ENCODE assay signal across 14 cellular contexts in genomic region chr11:128407962-128408361, GRCh38.
DNase-seq lines count a peak whose midpoint lies in the region; ATAC-seq, FAIRE-seq and TF ChIP-seq lines count a peak whose summit lies in the region.
"Had no signal": no experiment of that assay in that cellular context is flagged by ENCODE, and none has a peak within 500 bp of the region (broad histone marks: within the 10 kb centered on the region; RNA-seq: fewer than 3 reads in every experiment).

No MANE protein-coding gene starts in this region.

- peaks cover 99% of the 10 kb centered on the region for H3K4me1 ChIP-seq in KMS-11 (ENCODE audit: low read depth, poor library complexity, severe bottlenecking)
- H3K4me1 ChIP-seq in mammary epithelial cell (ENCODE audit: insufficient read depth, low read length), result peaks cover 7% of the 10 kb centered on the region
- H3K4me1 ChIP-seq in HepG2 (ENCODE audit: insufficient read depth, low read length), result peaks cover 12% of the 10 kb centered on the region; the same call in 1 of the 2 replicates

- no peak for TF ChIP-seq CTCF in AG09319 (IDR thresholded peaks at IDR 0.05; ENCODE audit: low read depth, low read length)
- no peak for TF ChIP-seq CTCF in KMS-11 (conservative IDR thresholded peaks at IDR 0.05; ENCODE audit: low read depth, low read length)
- no peak for TF ChIP-seq CTCF in mammary epithelial cell (conservative IDR thresholded peaks at IDR 0.05 in 1 of 2, IDR thresholded peaks at IDR 0.05 in 1 of 2; ENCODE audit: extremely low read depth in 1 of 2, insufficient read depth in 1 of 2, low read depth in 1 of 2, low read length in 2 of 2)
- TF ChIP-seq CTCF in HepG2 (CRISPR knock-in tag; IDR thresholded peaks at IDR 0.05), result no peak

- BruUV-seq in mammary epithelial cell (replicated peaks; lab: Mats Ljungman, UMichigan) (no TSS peak), HepG2 (replicated peaks; lab: Mats Ljungman, UMichigan) (no TSS peak)

- H2AFZ ChIP-seq in KMS-11 (ENCODE audit: low read depth) (no peak overlapping the region), mammary epithelial cell (ENCODE audit: low read depth, low read length) (no peak overlapping the region), HepG2 (ENCODE audit: low read length) (no peak overlapping the region)

- H3K79me2 ChIP-seq in KMS-11 (ENCODE audit: insufficient read depth, low read depth) (no peaks in the 10 kb centered on the region), mammary epithelial cell (ENCODE audit: insufficient read depth, low read length) (no peaks in the 10 kb centered on the region), HepG2 (ENCODE audit: insufficient read depth, low read length) (no peaks in the 10 kb centered on the region)

- CTCF ChIA-PET in mammary epithelial cell (lab: Charles Lee; ENCODE audit: low non-redundant PET), result no interaction called here
- CTCF ChIA-PET in HepG2 (lab: Yijun Ruan, JAX; ENCODE audit: low intra/inter-chr PET ratio, low total read pairs), result no interaction called here

- no peak for TF ChIP-seq POLR2A in HepG2 (IDR thresholded peaks at IDR 0.05; ENCODE audit: insufficient read depth in 1 of 2, low read depth in 2 of 2, low read length in 2 of 2)

- no peaks in the 10 kb centered on the region for H4K20me1 ChIP-seq in KMS-11 (ENCODE audit: insufficient read depth)
- H4K20me1 ChIP-seq in mammary epithelial cell (ENCODE audit: insufficient read depth, low read length), result no peaks in the 10 kb centered on the region
- H4K20me1 ChIP-seq in HepG2 (ENCODE audit: insufficient read depth, low read length), result no peaks in the 10 kb centered on the region

- H3K36me3 ChIP-seq in KMS-11 (ENCODE audit: insufficient read depth), result no peaks in the 10 kb centered on the region
- H3K36me3 ChIP-seq in mammary epithelial cell (ENCODE audit: insufficient read depth, low read length), result no peaks in the 10 kb centered on the region
- no peaks in the 10 kb centered on the region for H3K36me3 ChIP-seq in HepG2 (replicated peaks in 1 of 2; ENCODE audit: control insufficient read depth in 1 of 2, insufficient read depth in 2 of 2, low read length in 2 of 2)

- no peak overlapping the region for H3K4me3 ChIP-seq in KMS-11 (IDR thresholded peaks at IDR 0.05; ENCODE audit: insufficient read depth, low read depth, low read length)
- no peak overlapping the region for H3K4me3 ChIP-seq in mammary epithelial cell (replicated peaks in 1 of 3; ENCODE audit: insufficient read depth in 1 of 3, low read depth in 2 of 3, low read length in 3 of 3)
- H3K4me3 ChIP-seq in HepG2 (replicated peaks in 1 of 3; ENCODE audit: insufficient read depth in 1 of 3, low read depth in 2 of 3, low read length in 3 of 3), result no peak overlapping the region

- TF ChIP-seq RAD21 in HepG2 (CRISPR knock-in tag; IDR thresholded peaks at IDR 0.05), result no peak

- intact Hi-C loops in mammary epithelial cell (cut with micrococcal nuclease) (no loop called here), HepG2 (cut with micrococcal nuclease; ENCODE audit: unreplicated experiment) (no loop called here)

- ATAC-seq in HepG2 (no peak), GM21619 (IDR thresholded peaks at IDR 0.05; ENCODE audit: unreplicated experiment) (no peak), HG03175 (IDR thresholded peaks at IDR 0.05; ENCODE audit: unreplicated experiment) (no peak), GM18870 (IDR thresholded peaks at IDR 0.05; ENCODE audit: unreplicated experiment) (no peak)

- dilution Hi-C loops in mammary epithelial cell (cut with HindIII; ENCODE audit: low sequenced_read_pairs), result no loop called here

- POLR2A ChIA-PET in HepG2 (lab: Yijun Ruan, JAX), result no interaction called here

- H3K27me3 ChIP-seq in KMS-11 (ENCODE audit: insufficient read depth, low read depth), result no peaks in the 10 kb centered on the region
- no peaks in the 10 kb centered on the region for H3K27me3 ChIP-seq in mammary epithelial cell (ENCODE audit: insufficient read depth, low read length)
- H3K27me3 ChIP-seq in HepG2 (ENCODE audit: control insufficient read depth in 1 of 2, insufficient read depth in 2 of 2, low read length in 2 of 2), result peaks cover 0 to 2% of the 10 kb centered on the region in 2 experiments; a peak in 1 of 5 replicates

- H3K9ac ChIP-seq in KMS-11 (peak overlapping the region; percentile 37; the same call in 1 of the 2 replicates), mammary epithelial cell (ENCODE audit: insufficient read depth, low read length) (no peak overlapping the region), HepG2 (ENCODE audit: insufficient read depth, low read depth, low read length) (no peak overlapping the region)

- 91% methylated on average over 1 of the region's 1 CpG for WGBS in mammary epithelial cell (ENCODE audit: low coverage, missing lambda C conversion rate)
- 0% methylated on average over 1 of the region's 1 CpG for WGBS in HepG2 (ENCODE audit: low lambda C conversion rate)

- in situ Hi-C loops in mammary epithelial cell (cut with MboI; ENCODE audit: low sequenced_read_pairs in 2 of 2), result no loop called here
- in situ Hi-C loops in HepG2 (cut with HindIII; ENCODE audit: extremely low pct_ligation_motif_present, low pct_unique_long_range_greater_than_20kb), result no loop called here

- FAIRE-seq in HepG2 (lab: Jason Lieb, UNC), result no peak
- FAIRE-seq: H54 had no signal

- H3K27ac ChIP-seq in KMS-11 (peak overlapping the region; percentile 96), mammary epithelial cell (ENCODE audit: insufficient read depth, low read depth, low read length) (no peak overlapping the region), HepG2 (ENCODE audit: extremely low read length, insufficient read depth, low read length) (no peak overlapping the region)
- H3K27ac ChIP-seq: HL-60 had no signal

- DNase-seq in AG09319 (ENCODE audit: extremely low read depth, low read depth), result peak; percentile 95
- peak; percentile 65 for DNase-seq in mammary epithelial cell
- DNase-seq in HepG2 (ENCODE audit: low spot score), result no peak
- no peak for DNase-seq in HUDEP-2 (lab: John Stamatoyannopoulos, UW; ENCODE audit: unreplicated experiment in 76 of 76)
- DNase-seq: activated CD4-positive, alpha-beta memory T cell treated with anti-CD3 and anti-CD28 coated beads for 36 hours; central memory CD4-positive, alpha-beta T cell; midbrain; OCI-M1 had no signal

- H3K9me3 ChIP-seq in mammary epithelial cell (replicated peaks; ENCODE audit: insufficient read depth, low read length) (no peaks in the 10 kb centered on the region), HepG2 (ENCODE audit: low read length) (no peaks in the 10 kb centered on the region)

- TF ChIP-seq EP300 in HepG2 (IDR thresholded peaks at IDR 0.05; ENCODE audit: low read depth in 2 of 2, low read length in 2 of 2) (no peak), HepG2 (CRISPR knock-in tag; IDR thresholded peaks at IDR 0.05; ENCODE audit: borderline replicate concordance) (no peak)

- H3K4me2 ChIP-seq in KMS-11 (peak overlapping the region; percentile 100), mammary epithelial cell (ENCODE audit: insufficient read depth, low read depth, low read length) (no peak overlapping the region), HepG2 (ENCODE audit: low read depth, low read length) (no peak overlapping the region)

TF ChIP-seq in HepG2, 621 proteins besides CTCF, POLR2A, EP300 and RAD21:
- peak; percentile 51; the same call in 1 of the 2 replicates for TF ChIP-seq CEBPB (IDR thresholded peaks at IDR 0.05; ENCODE audit: borderline replicate concordance, low read depth, low read length)
- no peak for TF ChIP-seq ZNF569 (CRISPR knock-in tag; IDR thresholded peaks at IDR 0.05; ENCODE audit: borderline replicate concordance)
- no peak for TF ChIP-seq ZNF841 (CRISPR knock-in tag; IDR thresholded peaks at IDR 0.05; ENCODE audit: borderline replicate concordance)
- TF ChIP-seq PTBP1 (IDR thresholded peaks at IDR 0.05; ENCODE audit: low read depth, low read length, poor library complexity, severe bottlenecking), result no peak
- TF ChIP-seq IRF2 (CRISPR knock-in tag; IDR thresholded peaks at IDR 0.05), result no peak
- TF ChIP-seq SNRNP70 (IDR thresholded peaks at IDR 0.05; ENCODE audit: low read depth, low read length), result no peak
- TF ChIP-seq ATF2 (CRISPR knock-in tag; IDR thresholded peaks at IDR 0.05), result no peak
- no peak for TF ChIP-seq ZSCAN25 (CRISPR knock-in tag; IDR thresholded peaks at IDR 0.05)

Comparison
In these comparisons a context has a peak if more than half of its experiments do, and no peak if none do; other contexts are left out.
1. DNase-seq: peak in AG09319 (single experiment) and mammary epithelial cell (single experiment); none in HepG2 (single experiment) and HUDEP-2 (0 of 76).